ENCODE assay signal across 9 cellular contexts in genomic region chr10:110013615-110014293, GRCh38. TPM values are rescaled to one million over a fixed set of nuclear protein-coding genes. Genes with fewer than 3 reads are reported as not detected.
DNase-seq lines count a peak whose midpoint lies in the region; ATAC-seq and TF ChIP-seq lines count a peak whose summit lies in the region.
"Had no signal": no experiment of that assay in that cellular context is flagged by ENCODE, and none has a peak within 500 bp of the region (broad histone marks: within the 10 kb centered on the region; RNA-seq: fewer than 3 reads in every experiment).

No MANE protein-coding gene starts in this region.

- intact Hi-C loops in left lung (cut with DNase I): no loop called here

- no peaks in the 10 kb centered on the region for H3K36me3 ChIP-seq in CD8-positive, alpha-beta memory T cell (ENCODE audit: insufficient read depth, low read length)
- no peaks in the 10 kb centered on the region for H3K36me3 ChIP-seq in left lung
- H3K36me3 ChIP-seq: colonic mucosa had no signal

- in situ Hi-C loops in G401 (cut with HindIII; ENCODE audit: low sequenced_read_pairs): loop anchor here (25.0 kb wide), 1 partner anchor 126 kb away; no protein-coding TSS in a partner anchor

- ATAC-seq in left lung (peak; percentile 74), GM18498 (IDR thresholded peaks at IDR 0.05; ENCODE audit: unreplicated experiment) (no peak)

- H3K4me1 Mint-ChIP-seq in CD8-positive, alpha-beta memory T cell: peaks cover 78 to 95% (median 95%) of the 10 kb centered on the region in 3 donors
- H3K4me1 Mint-ChIP-seq in activated naive CD4-positive, alpha-beta T cell treated with anti-CD3 and anti-CD28 coated beads, Interleukin-2, amount 50 U/mL, for 24 hours: peaks cover 95% of the 10 kb centered on the region
- peaks cover 71% of the 10 kb centered on the region for H3K4me1 Mint-ChIP-seq in chondrocyte (ENCODE audit: low read depth)

- peak overlapping the region; percentile 49 to 92 (median 87) for H3K27ac Mint-ChIP-seq in CD8-positive, alpha-beta memory T cell
- peak overlapping the region; percentile 93 for H3K27ac Mint-ChIP-seq in activated naive CD4-positive, alpha-beta T cell treated with anti-CD3 and anti-CD28 coated beads, Interleukin-2, amount 50 U/mL, for 24 hours
- no peak overlapping the region for H3K27ac Mint-ChIP-seq in chondrocyte (ENCODE audit: unreplicated experiment)

- H3K4me1 ChIP-seq in CD8-positive, alpha-beta memory T cell (ENCODE audit: insufficient read depth, low read length): peaks cover 82% of the 10 kb centered on the region
- H3K4me1 ChIP-seq in left lung: peaks cover 16 to 78% of the 10 kb centered on the region in 2 donors
- H3K4me1 ChIP-seq: colonic mucosa had no signal

- POLR2A ChIA-PET in CD8-positive, alpha-beta memory T cell (lab: Charles Lee): interaction anchor here (0.6 kb wide), 2 partner anchors 14 to 92 kb away, joined by 5 read pairs; no protein-coding TSS in a partner anchor

- TF ChIP-seq CTCF in left lung (IDR thresholded peaks at IDR 0.05) (no peak), chondrocyte (IDR thresholded peaks at IDR 0.05) (no peak)

- H3K27me3 Mint-ChIP-seq in CD8-positive, alpha-beta memory T cell: no peaks in the 10 kb centered on the region
- no peaks in the 10 kb centered on the region for H3K27me3 Mint-ChIP-seq in activated naive CD4-positive, alpha-beta T cell treated with anti-CD3 and anti-CD28 coated beads, Interleukin-2, amount 50 U/mL, for 24 hours
- H3K27me3 Mint-ChIP-seq in chondrocyte (ENCODE audit: low read depth): no peaks in the 10 kb centered on the region

- H3K4me3 ChIP-seq in CD8-positive, alpha-beta memory T cell (ENCODE audit: low read length): no peak overlapping the region
- H3K4me3 ChIP-seq in left lung: no peak overlapping the region
- H3K4me3 ChIP-seq: colonic mucosa had no signal

- H3K9me3 ChIP-seq in CD8-positive, alpha-beta memory T cell (ENCODE audit: low read length): no peaks in the 10 kb centered on the region
- no peaks in the 10 kb centered on the region for H3K9me3 ChIP-seq in left lung
- H3K9me3 ChIP-seq: colonic mucosa had no signal

- peak overlapping the region; percentile 27 to 65 (median 45) for H3K4me3 Mint-ChIP-seq in CD8-positive, alpha-beta memory T cell
- peak overlapping the region; percentile 67 for H3K4me3 Mint-ChIP-seq in activated naive CD4-positive, alpha-beta T cell treated with anti-CD3 and anti-CD28 coated beads, Interleukin-2, amount 50 U/mL, for 24 hours
- no peak overlapping the region for H3K4me3 Mint-ChIP-seq in chondrocyte (ENCODE audit: unreplicated experiment)

- no peaks in the 10 kb centered on the region for H3K27me3 ChIP-seq in CD8-positive, alpha-beta memory T cell (ENCODE audit: insufficient read depth, low read length, poor library complexity, severe bottlenecking)
- H3K27me3 ChIP-seq in left lung: no peaks in the 10 kb centered on the region
- H3K27me3 ChIP-seq: colonic mucosa had no signal

- no peak overlapping the region for H3K27ac ChIP-seq in CD8-positive, alpha-beta memory T cell (ENCODE audit: low read depth, low read length)
- no peak overlapping the region for H3K27ac ChIP-seq in left lung
- H3K27ac ChIP-seq: colonic mucosa had no signal

- DNase-seq in CD8-positive, alpha-beta memory T cell: peak in 2 of 5 donors; percentile 43 to 45
- peak; percentile 34 for DNase-seq in HPDE6-E6E7 (ENCODE audit: extremely low spot score)
- no peak for DNase-seq in left lung
- no peak for DNase-seq in chondrocyte (ENCODE audit: low spot score)
- DNase-seq in NOMO-1 treated with dmso at 0.1 percent for 144 hours (lab: John Stamatoyannopoulos, UW; ENCODE audit: unreplicated experiment): no peak
- no peak for DNase-seq in G401 (ENCODE audit: low spot score)
- DNase-seq: colonic mucosa had no signal

- CTCF ChIA-PET in CD8-positive, alpha-beta memory T cell (lab: Charles Lee): interaction anchor here (1.0 kb wide), 1 partner anchor 56 kb away, joined by 3 read pairs; no protein-coding TSS in a partner anchor

- H3K36me3 Mint-ChIP-seq in CD8-positive, alpha-beta memory T cell: peaks cover 0 to 19% (median 2%) of the 10 kb centered on the region in 3 donors
- peaks cover 3% of the 10 kb centered on the region for H3K36me3 Mint-ChIP-seq in activated naive CD4-positive, alpha-beta T cell treated with anti-CD3 and anti-CD28 coated beads, Interleukin-2, amount 50 U/mL, for 24 hours
- no peaks in the 10 kb centered on the region for H3K36me3 Mint-ChIP-seq in chondrocyte (ENCODE audit: low read depth)

- H3K9me3 Mint-ChIP-seq in CD8-positive, alpha-beta memory T cell: no peaks in the 10 kb centered on the region
- no peaks in the 10 kb centered on the region for H3K9me3 Mint-ChIP-seq in activated naive CD4-positive, alpha-beta T cell treated with anti-CD3 and anti-CD28 coated beads, Interleukin-2, amount 50 U/mL, for 24 hours
- no peaks in the 10 kb centered on the region for H3K9me3 Mint-ChIP-seq in chondrocyte (ENCODE audit: low read depth)

RNA-seq across cellular contexts. Expression of gene ADD3, which starts 6.0 kb away (rescaled TPM):
- 10 to 100 TPM; 39.4 to 50.3 TPM for total RNA-seq in CD8-positive, alpha-beta memory T cell
- polyA plus RNA-seq in CD8-positive, alpha-beta memory T cell: 378 TPM
- total RNA-seq in left lung (10 to 100 TPM; 62.0 to 77.6 TPM), chondrocyte (75.1 to 135 TPM (median 80.8 TPM) in 3 replicates)
- 58.2 and 69.6 TPM in 2 replicates for total RNA-seq in G401 (2014; rRNA removed; shearing (Covaris generic))
